9 cellular contexts compared by ENCODE assay signal in the genomic region with DNA sequence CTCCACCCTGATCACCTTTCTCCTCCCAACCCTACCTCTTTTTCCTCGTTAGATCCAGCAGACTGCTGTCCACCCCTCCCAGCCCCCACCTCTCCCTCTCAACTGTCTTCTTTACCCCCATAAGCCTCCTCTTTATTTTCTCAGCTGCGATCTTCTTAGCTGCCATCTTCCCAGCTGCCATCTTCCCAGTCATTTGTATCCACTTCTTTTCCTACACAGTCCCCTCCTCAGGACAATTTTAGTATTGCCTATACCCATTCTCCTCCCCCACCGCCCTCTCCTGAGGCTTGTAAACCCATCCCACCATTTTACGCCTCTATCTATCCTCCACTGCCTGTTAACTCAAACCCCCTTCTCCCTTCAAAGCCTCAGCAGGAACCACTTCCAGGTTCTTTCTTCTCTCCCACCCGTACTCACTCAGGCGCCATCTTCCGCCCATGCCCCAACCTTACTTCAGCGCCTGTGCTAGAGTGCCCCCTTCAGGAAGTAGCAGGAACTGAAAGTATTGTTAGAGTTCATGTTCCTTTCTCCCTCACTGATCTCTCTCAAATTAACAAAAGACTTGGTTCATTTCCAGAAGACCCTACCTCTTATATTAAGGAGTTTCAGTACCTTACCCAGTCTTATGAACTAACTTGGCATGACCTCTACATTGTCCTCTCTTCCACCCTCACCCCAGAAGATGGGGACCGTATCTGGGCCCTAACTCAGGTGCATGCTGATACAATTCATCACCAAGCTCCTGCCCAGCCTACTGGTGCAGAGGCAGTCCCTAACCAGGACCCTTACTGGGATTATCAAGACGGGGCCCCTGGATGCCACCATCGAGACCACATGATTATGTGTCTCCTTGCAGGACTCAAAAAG.
DNase-seq lines count a peak whose midpoint lies in the region; ATAC-seq and TF ChIP-seq lines count a peak whose summit lies in the region.
"Had no signal": no experiment of that assay in that cellular context is flagged by ENCODE, and none has a peak within 500 bp of the region (broad histone marks: within the 10 kb centered on the region; RNA-seq: fewer than 3 reads in every experiment).

No MANE protein-coding gene starts in this region.

- H3K79me2 ChIP-seq in SK-N-SH (ENCODE audit: insufficient read depth): no peaks in the 10 kb centered on the region

- no peaks in the 10 kb centered on the region for H3K9me2 ChIP-seq in SK-N-SH

- WGBS in SK-N-SH (ENCODE audit: low lambda C conversion rate): 62% methylated on average over 10 of the region's 11 CpGs
- 75 to 78% (median 75%) methylated on average over 11 of the region's 11 CpGs for WGBS in psoas muscle, 3 donors
- 58 to 61% methylated on average over 11 of the region's 11 CpGs for WGBS in body of pancreas, 2 donors

- no peaks in the 10 kb centered on the region for H3K27me3 ChIP-seq in SK-N-SH (ENCODE audit: insufficient read depth)
- H3K27me3 ChIP-seq in brain microvascular endothelial cell (replicated peaks): no peaks in the 10 kb centered on the region
- no peaks in the 10 kb centered on the region for H3K27me3 ChIP-seq in psoas muscle (ENCODE audit: insufficient read depth in 3 of 3, low read length in 2 of 3)
- H3K27me3 ChIP-seq in body of pancreas: no peaks in the 10 kb centered on the region

- TF ChIP-seq RAD21 in SK-N-SH (IDR thresholded peaks at IDR 0.05; ENCODE audit: low read length): peak; percentile 41

- CTCF ChIA-PET in SK-N-SH (lab: Yijun Ruan, JAX): interaction anchor here (1.7 kb wide), 1 partner anchor 63 kb away, joined by 5 read pairs; no protein-coding TSS in a partner anchor

- H3K4me1 ChIP-seq in SK-N-SH (ENCODE audit: control insufficient read depth in 1 of 2, insufficient read depth in 2 of 2, low read depth in 1 of 2, low read length in 1 of 2) (no peaks in the 10 kb centered on the region), psoas muscle (no peaks in the 10 kb centered on the region), body of pancreas (no peaks in the 10 kb centered on the region)

- in situ Hi-C loops in brain microvascular endothelial cell (cut with HindIII; ENCODE audit: low pct_ligation_motif_present, low sequenced_read_pairs): no loop called here

- DNase-seq in SK-N-SH (no peak), brain microvascular endothelial cell (peak; percentile 14), psoas muscle (no peak), NCI-H128 (lab: John Stamatoyannopoulos, UW; ENCODE audit: unreplicated experiment) (no peak), body of pancreas (no peak), superior temporal gyrus (ENCODE audit: extremely low spot score) (no peak)
- DNase-seq: activated B cell treated with CpG ODN at 0.5 μM for 24 hours had no signal

- POLR2A ChIA-PET in SK-N-SH (lab: Yijun Ruan, JAX): no interaction called here

- H3K9me3 ChIP-seq in SK-N-SH (no peaks in the 10 kb centered on the region), psoas muscle (no peaks in the 10 kb centered on the region), body of pancreas (no peaks in the 10 kb centered on the region)

- H3K36me3 ChIP-seq in SK-N-SH (replicated peaks in 1 of 2; ENCODE audit: control insufficient read depth in 1 of 2, insufficient read depth in 2 of 2, low read length in 1 of 2) (no peaks in the 10 kb centered on the region), brain microvascular endothelial cell (replicated peaks) (no peaks in the 10 kb centered on the region), psoas muscle (ENCODE audit: insufficient read depth in 1 of 2, low read depth in 1 of 2) (no peaks in the 10 kb centered on the region), body of pancreas (replicated peaks in 1 of 2; ENCODE audit: insufficient read depth in 1 of 2, low read depth in 2 of 2) (no peaks in the 10 kb centered on the region)

- no peak for TF ChIP-seq EP300 in SK-N-SH (IDR thresholded peaks at IDR 0.05; ENCODE audit: borderline replicate concordance in 1 of 2, low read depth in 1 of 2, low read length in 1 of 2)

- no peak overlapping the region for H3K27ac ChIP-seq in SK-N-SH (ENCODE audit: low read depth in 2 of 2, low read length in 1 of 2)
- H3K27ac ChIP-seq in brain microvascular endothelial cell: no peak overlapping the region
- H3K27ac ChIP-seq in psoas muscle: no peak overlapping the region
- H3K27ac ChIP-seq in body of pancreas: no peak overlapping the region

- ATAC-seq in SK-N-SH treated with all-trans-retinoic acid at 6 μM for 48 hours (no peak), psoas muscle (no peak), body of pancreas (no peak)

- H3K4me3 ChIP-seq in SK-N-SH (ENCODE audit: low read depth in 2 of 2, low read length in 1 of 2) (no peak overlapping the region), brain microvascular endothelial cell (ENCODE audit: low read depth, low read length) (no peak overlapping the region), psoas muscle (no peak overlapping the region), body of pancreas (no peak overlapping the region)

- H3K4me2 ChIP-seq in SK-N-SH: no peak overlapping the region

- TF ChIP-seq CTCF in SK-N-SH (IDR thresholded peaks at IDR 0.05) (peak; percentile 54), LNCAP (IDR thresholded peaks at IDR 0.05) (peak; percentile 72), brain microvascular endothelial cell (IDR thresholded peaks at IDR 0.05; ENCODE audit: low read depth, low read length, missing control alignments) (peak; percentile 66), psoas muscle (IDR thresholded peaks at IDR 0.05) (peak; percentile 9), body of pancreas (IDR thresholded peaks at IDR 0.05) (peak in 3 of 7 experiments; percentile 6 to 29 (median 24))

- no peaks in the 10 kb centered on the region for H3F3A ChIP-seq in SK-N-SH (replicated peaks; ENCODE audit: insufficient read depth)

- H4K20me1 ChIP-seq in SK-N-SH (ENCODE audit: insufficient read depth): no peaks in the 10 kb centered on the region

- no peak overlapping the region for H3K9ac ChIP-seq in SK-N-SH

- TF ChIP-seq POLR2A in body of pancreas (IDR thresholded peaks at IDR 0.05): no peak

- no peak overlapping the region; the same call in 1 of the 2 replicates for H2AFZ ChIP-seq in SK-N-SH (ENCODE audit: low read depth)

- intact Hi-C loops in psoas muscle (cut with DNase I): no loop called here
- intact Hi-C loops in body of pancreas (cut with DNase I): no loop called here

TF ChIP-seq in SK-N-SH, 30 proteins besides CTCF, POLR2A, EP300 and RAD21 (continues in another document):
- TF ChIP-seq FOXM1 (IDR thresholded peaks at IDR 0.05; ENCODE audit: low read depth) (no peak), CHD2 (IDR thresholded peaks at IDR 0.05; ENCODE audit: low read length, partially characterized antibody) (no peak), PBX3 (IDR thresholded peaks at IDR 0.05) (no peak), JUND (IDR thresholded peaks at IDR 0.05) (no peak), MEF2A (IDR thresholded peaks at IDR 0.05; ENCODE audit: borderline replicate concordance, low read depth) (no peak), TAF1 (IDR thresholded peaks at IDR 0.05; ENCODE audit: borderline replicate concordance, low read depth, low read length) (no peak), SMC3 (IDR thresholded peaks at IDR 0.05; ENCODE audit: low read depth, low read length) (no peak; the same call in 1 of the 2 replicates)
- TF ChIP-seq, protein P1, sequence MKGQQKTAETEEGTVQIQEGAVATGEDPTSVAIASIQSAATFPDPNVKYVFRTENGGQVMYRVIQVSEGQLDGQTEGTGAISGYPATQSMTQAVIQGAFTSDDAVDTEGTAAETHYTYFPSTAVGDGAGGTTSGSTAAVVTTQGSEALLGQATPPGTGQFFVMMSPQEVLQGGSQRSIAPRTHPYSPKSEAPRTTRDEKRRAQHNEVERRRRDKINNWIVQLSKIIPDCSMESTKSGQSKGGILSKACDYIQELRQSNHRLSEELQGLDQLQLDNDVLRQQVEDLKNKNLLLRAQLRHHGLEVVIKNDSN (IDR thresholded peaks at IDR 0.05; ENCODE audit: borderline replicate concordance, low read depth): no peak

TF ChIP-seq in SK-N-SH treated with all-trans-retinoic acid at 6 μM for 48 hours, 23 proteins besides CTCF, POLR2A, EP300 and RAD21 (continues in another document):
- TF ChIP-seq GLIS3 (CRISPR knock-in tag; IDR thresholded peaks at IDR 0.05): no peak
- TF ChIP-seq, protein P2, sequence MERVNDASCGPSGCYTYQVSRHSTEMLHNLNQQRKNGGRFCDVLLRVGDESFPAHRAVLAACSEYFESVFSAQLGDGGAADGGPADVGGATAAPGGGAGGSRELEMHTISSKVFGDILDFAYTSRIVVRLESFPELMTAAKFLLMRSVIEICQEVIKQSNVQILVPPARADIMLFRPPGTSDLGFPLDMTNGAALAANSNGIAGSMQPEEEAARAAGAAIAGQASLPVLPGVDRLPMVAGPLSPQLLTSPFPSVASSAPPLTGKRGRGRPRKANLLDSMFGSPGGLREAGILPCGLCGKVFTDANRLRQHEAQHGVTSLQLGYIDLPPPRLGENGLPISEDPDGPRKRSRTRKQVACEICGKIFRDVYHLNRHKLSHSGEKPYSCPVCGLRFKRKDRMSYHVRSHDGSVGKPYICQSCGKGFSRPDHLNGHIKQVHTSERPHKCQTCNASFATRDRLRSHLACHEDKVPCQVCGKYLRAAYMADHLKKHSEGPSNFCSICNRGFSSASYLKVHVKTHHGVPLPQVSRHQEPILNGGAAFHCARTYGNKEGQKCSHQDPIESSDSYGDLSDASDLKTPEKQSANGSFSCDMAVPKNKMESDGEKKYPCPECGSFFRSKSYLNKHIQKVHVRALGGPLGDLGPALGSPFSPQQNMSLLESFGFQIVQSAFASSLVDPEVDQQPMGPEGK (CRISPR knock-in tag; IDR thresholded peaks at IDR 0.05; ENCODE audit: borderline replicate concordance): no peak
- TF ChIP-seq, protein P3, sequence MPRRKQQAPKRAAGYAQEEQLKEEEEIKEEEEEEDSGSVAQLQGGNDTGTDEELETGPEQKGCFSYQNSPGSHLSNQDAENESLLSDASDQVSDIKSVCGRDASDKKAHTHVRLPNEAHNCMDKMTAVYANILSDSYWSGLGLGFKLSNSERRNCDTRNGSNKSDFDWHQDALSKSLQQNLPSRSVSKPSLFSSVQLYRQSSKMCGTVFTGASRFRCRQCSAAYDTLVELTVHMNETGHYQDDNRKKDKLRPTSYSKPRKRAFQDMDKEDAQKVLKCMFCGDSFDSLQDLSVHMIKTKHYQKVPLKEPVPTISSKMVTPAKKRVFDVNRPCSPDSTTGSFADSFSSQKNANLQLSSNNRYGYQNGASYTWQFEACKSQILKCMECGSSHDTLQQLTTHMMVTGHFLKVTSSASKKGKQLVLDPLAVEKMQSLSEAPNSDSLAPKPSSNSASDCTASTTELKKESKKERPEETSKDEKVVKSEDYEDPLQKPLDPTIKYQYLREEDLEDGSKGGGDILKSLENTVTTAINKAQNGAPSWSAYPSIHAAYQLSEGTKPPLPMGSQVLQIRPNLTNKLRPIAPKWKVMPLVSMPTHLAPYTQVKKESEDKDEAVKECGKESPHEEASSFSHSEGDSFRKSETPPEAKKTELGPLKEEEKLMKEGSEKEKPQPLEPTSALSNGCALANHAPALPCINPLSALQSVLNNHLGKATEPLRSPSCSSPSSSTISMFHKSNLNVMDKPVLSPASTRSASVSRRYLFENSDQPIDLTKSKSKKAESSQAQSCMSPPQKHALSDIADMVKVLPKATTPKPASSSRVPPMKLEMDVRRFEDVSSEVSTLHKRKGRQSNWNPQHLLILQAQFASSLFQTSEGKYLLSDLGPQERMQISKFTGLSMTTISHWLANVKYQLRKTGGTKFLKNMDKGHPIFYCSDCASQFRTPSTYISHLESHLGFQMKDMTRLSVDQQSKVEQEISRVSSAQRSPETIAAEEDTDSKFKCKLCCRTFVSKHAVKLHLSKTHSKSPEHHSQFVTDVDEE (CRISPR knock-in tag; IDR thresholded peaks at IDR 0.05): no peak
